ENCODE assay signal across 8 cellular contexts in the genomic region with DNA sequence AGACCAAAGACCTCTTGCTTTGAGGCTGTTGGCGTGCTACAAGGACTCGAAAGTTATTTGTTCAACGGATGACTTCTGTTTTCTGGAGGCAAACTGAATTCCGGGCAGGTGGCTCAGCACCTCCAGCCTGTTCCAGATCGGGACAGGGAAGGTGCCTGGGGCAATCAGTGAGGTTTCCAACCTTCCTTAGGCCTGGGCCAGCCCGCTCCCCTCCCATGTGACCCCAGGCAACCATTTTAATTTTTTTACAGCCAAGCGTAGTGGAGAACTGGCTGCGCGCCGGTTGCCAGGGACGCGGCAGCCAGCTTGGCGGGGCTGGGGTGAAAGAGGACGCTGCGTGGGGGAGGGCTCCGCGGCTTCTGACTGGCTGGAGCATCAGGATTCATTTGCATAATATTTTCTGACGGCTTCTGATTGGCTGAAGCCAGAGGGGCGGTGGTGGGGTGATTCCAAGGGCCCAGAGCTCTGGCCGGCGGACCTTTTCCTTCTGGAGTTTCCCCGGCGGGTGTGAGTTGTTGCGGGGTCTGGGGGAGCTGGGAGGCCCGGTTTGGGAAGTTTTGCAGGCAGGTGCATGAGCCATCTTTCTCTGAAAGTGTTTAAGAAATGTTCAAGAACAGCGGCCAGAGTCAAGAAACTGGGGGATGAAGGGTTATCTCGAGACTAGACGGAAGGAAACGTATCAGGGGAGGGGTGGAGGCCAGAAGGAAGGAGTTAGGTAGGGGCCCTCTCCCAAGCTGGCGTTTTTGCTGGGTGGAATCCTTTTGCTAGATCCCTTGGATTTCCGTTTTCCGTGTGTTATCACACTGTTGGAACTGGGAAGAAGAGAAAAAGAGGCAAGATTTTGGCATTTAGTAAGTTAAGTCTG. TPM values are rescaled to one million over a fixed set of nuclear protein-coding genes. Genes with fewer than 3 reads are reported as not detected.
DNase-seq lines count a peak whose midpoint lies in the region; ATAC-seq and TF ChIP-seq lines count a peak whose summit lies in the region.

Gene MID1IP1 (plus strand): TSS at position 479 of the 865 bp plus-strand sequence. CDS start 3,488 bp downstream, outside the sequence.

- peak within 1 kb of the TSS; percentile 97 for H3K27ac Mint-ChIP-seq in activated naive CD8-positive, alpha-beta T cell treated with anti-CD3 and anti-CD28 coated beads, Interleukin-2, amount 10 ng/mL, durations not matched to agents 7 days and 5 days

- peak within 1 kb of the TSS; percentile 99 for H3K4me3 Mint-ChIP-seq in activated naive CD8-positive, alpha-beta T cell treated with anti-CD3 and anti-CD28 coated beads, Interleukin-2, amount 10 ng/mL, durations not matched to agents 7 days and 5 days

- POLR2A ChIA-PET in BJ (lab: Charles Lee): interaction anchor here (0.6 kb wide), 2 partner anchors 11 to 966 kb away, joined by 3 read pairs; no protein-coding TSS in a partner anchor
- POLR2A ChIA-PET in activated naive CD8-positive, alpha-beta T cell treated with anti-CD3 and anti-CD28 coated beads, Interleukin-2, amount 10 ng/mL, durations not matched to agents 7 days and 5 days (lab: Charles Lee): interaction anchor here (0.6 to 7.2 kb wide), 6 partner anchors 10 to 1655 kb away, joined by 3 to 82 read pairs (median 5); no protein-coding TSS in a partner anchor

- peaks cover 3% of the 10 kb centered on the region for H3K4me1 ChIP-seq in neuron (ENCODE audit: insufficient read depth, low read length)
- peaks cover 2 to 4% of the 10 kb centered on the region in 2 donors for H3K4me1 ChIP-seq in thoracic aorta (ENCODE audit: control insufficient read depth in 1 of 2, low read depth in 2 of 2)

- peaks cover 19% of the 10 kb centered on the region for H3K36me3 Mint-ChIP-seq in activated naive CD8-positive, alpha-beta T cell treated with anti-CD3 and anti-CD28 coated beads, Interleukin-2, amount 10 ng/mL, durations not matched to agents 7 days and 5 days

- no peaks in the 10 kb centered on the region for H3K9me3 ChIP-seq in neuron (ENCODE audit: low read length)
- H3K9me3 ChIP-seq in thoracic aorta: no peaks in the 10 kb centered on the region

- H3K36me3 ChIP-seq in BJ (ENCODE audit: control insufficient read depth, insufficient read depth, low read length) (no peaks in the 10 kb centered on the region), neuron (ENCODE audit: insufficient read depth, low read length) (no peaks in the 10 kb centered on the region), thoracic aorta (no peaks in the 10 kb centered on the region)

- H3K4me3 ChIP-seq in BJ (ENCODE audit: low read depth, low read length) (peak within 1 kb of the TSS; percentile 51), LNCaP clone FGC (ENCODE audit: low read depth, low read length) (peak within 1 kb of the TSS; percentile 71), neuron (ENCODE audit: low read length) (peak within 1 kb of the TSS; percentile 61), thoracic aorta (peak within 1 kb of the TSS; percentile 86)

- H2AFZ ChIP-seq in neuron (ENCODE audit: low read depth, low read length): no peak within 1 kb of the TSS

- TF ChIP-seq CTCF in BJ (IDR thresholded peaks at IDR 0.05; ENCODE audit: insufficient read depth, low read depth, low read length) (no peak), LNCaP clone FGC (IDR thresholded peaks at IDR 0.05; ENCODE audit: control insufficient read depth, extremely low read depth, insufficient read depth) (no peak), thoracic aorta (IDR thresholded peaks at IDR 0.05) (no peak)

- H3K27ac ChIP-seq in thoracic aorta: peak within 1 kb of the TSS; percentile 79 to 93

- H3K27me3 ChIP-seq in BJ (ENCODE audit: control insufficient read depth, insufficient read depth, low read length) (no peaks in the 10 kb centered on the region), neuron (ENCODE audit: insufficient read depth, low read length) (no peaks in the 10 kb centered on the region), thoracic aorta (replicated peaks; ENCODE audit: insufficient read depth) (no peaks in the 10 kb centered on the region)

- H3K27me3 Mint-ChIP-seq in activated naive CD8-positive, alpha-beta T cell treated with anti-CD3 and anti-CD28 coated beads, Interleukin-2, amount 10 ng/mL, durations not matched to agents 7 days and 5 days: no peaks in the 10 kb centered on the region

- H3K9me3 Mint-ChIP-seq in activated naive CD8-positive, alpha-beta T cell treated with anti-CD3 and anti-CD28 coated beads, Interleukin-2, amount 10 ng/mL, durations not matched to agents 7 days and 5 days: no peaks in the 10 kb centered on the region

- CTCF ChIA-PET in BJ (lab: Yijun Ruan, JAX): no interaction called here

- DNase-seq in BJ (ENCODE audit: low read depth) (peak; percentile 61), LNCaP clone FGC (ENCODE audit: low read depth) (peak; percentile 82), globus pallidus (ENCODE audit: low spot score) (peak; percentile 92), thoracic aorta (ENCODE audit: low spot score) (peak; percentile 47)
- peak; percentile 81 for DNase-seq in activated naive CD8-positive, alpha-beta T cell treated with anti-CD3 and anti-CD28 coated beads, Interleukin-2, amount 10 ng/mL, durations not matched to agents 7 days and 5 days

- H3K4me1 Mint-ChIP-seq in activated naive CD8-positive, alpha-beta T cell treated with anti-CD3 and anti-CD28 coated beads, Interleukin-2, amount 10 ng/mL, durations not matched to agents 7 days and 5 days: peaks cover 8% of the 10 kb centered on the region

- ATAC-seq in GM21390 (IDR thresholded peaks at IDR 0.05; ENCODE audit: unreplicated experiment): peak; percentile 39
- ATAC-seq in SK-N-SH treated with all-trans-retinoic acid at 6 μM for 48 hours: peak; percentile 72
- peak; percentile 59 for ATAC-seq in activated naive CD8-positive, alpha-beta T cell treated with anti-CD3 and anti-CD28 coated beads, Interleukin-2, amount 10 ng/mL, durations not matched to agents 7 days and 5 days (ENCODE audit: low read depth)
- ATAC-seq in thoracic aorta (ENCODE audit: insufficient number of reproducible peaks, low FRiP score, low read depth): peak; percentile 59

TF ChIP-seq in SK-N-SH treated with all-trans-retinoic acid at 6 μM for 48 hours, 23 proteins besides CTCF, POLR2A, EP300 and RAD21:
- TF ChIP-seq ZFP3 (CRISPR knock-in tag; IDR thresholded peaks at IDR 0.05) (no peak), CSDC2 (CRISPR knock-in tag; IDR thresholded peaks at IDR 0.05) (no peak), ZFP30 (CRISPR knock-in tag; IDR thresholded peaks at IDR 0.05) (no peak), ESRRG (CRISPR knock-in tag; IDR thresholded peaks at IDR 0.05) (no peak), TCF4 (CRISPR knock-in tag; IDR thresholded peaks at IDR 0.05; ENCODE audit: borderline replicate concordance) (no peak), ISL1 (CRISPR knock-in tag; IDR thresholded peaks at IDR 0.05) (no peak), SNAI2 (CRISPR knock-in tag; IDR thresholded peaks at IDR 0.05) (no peak), GLIS3 (CRISPR knock-in tag; IDR thresholded peaks at IDR 0.05) (no peak)
- TF ChIP-seq, protein P1, sequence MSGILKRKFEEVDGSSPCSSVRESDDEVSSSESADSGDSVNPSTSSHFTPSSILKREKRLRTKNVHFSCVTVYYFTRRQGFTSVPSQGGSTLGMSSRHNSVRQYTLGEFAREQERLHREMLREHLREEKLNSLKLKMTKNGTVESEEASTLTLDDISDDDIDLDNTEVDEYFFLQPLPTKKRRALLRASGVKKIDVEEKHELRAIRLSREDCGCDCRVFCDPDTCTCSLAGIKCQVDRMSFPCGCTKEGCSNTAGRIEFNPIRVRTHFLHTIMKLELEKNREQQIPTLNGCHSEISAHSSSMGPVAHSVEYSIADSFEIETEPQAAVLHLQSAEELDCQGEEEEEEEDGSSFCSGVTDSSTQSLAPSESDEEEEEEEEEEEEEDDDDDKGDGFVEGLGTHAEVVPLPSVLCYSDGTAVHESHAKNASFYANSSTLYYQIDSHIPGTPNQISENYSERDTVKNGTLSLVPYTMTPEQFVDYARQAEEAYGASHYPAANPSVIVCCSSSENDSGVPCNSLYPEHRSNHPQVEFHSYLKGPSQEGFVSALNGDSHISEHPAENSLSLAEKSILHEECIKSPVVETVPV (CRISPR knock-in tag; IDR thresholded peaks at IDR 0.05): no peak
- TF ChIP-seq, protein P2, sequence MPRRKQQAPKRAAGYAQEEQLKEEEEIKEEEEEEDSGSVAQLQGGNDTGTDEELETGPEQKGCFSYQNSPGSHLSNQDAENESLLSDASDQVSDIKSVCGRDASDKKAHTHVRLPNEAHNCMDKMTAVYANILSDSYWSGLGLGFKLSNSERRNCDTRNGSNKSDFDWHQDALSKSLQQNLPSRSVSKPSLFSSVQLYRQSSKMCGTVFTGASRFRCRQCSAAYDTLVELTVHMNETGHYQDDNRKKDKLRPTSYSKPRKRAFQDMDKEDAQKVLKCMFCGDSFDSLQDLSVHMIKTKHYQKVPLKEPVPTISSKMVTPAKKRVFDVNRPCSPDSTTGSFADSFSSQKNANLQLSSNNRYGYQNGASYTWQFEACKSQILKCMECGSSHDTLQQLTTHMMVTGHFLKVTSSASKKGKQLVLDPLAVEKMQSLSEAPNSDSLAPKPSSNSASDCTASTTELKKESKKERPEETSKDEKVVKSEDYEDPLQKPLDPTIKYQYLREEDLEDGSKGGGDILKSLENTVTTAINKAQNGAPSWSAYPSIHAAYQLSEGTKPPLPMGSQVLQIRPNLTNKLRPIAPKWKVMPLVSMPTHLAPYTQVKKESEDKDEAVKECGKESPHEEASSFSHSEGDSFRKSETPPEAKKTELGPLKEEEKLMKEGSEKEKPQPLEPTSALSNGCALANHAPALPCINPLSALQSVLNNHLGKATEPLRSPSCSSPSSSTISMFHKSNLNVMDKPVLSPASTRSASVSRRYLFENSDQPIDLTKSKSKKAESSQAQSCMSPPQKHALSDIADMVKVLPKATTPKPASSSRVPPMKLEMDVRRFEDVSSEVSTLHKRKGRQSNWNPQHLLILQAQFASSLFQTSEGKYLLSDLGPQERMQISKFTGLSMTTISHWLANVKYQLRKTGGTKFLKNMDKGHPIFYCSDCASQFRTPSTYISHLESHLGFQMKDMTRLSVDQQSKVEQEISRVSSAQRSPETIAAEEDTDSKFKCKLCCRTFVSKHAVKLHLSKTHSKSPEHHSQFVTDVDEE (CRISPR knock-in tag; IDR thresholded peaks at IDR 0.05): no peak

RNA-seq across cellular contexts. Expression of gene MID1IP1, which starts in this region (rescaled TPM):
- 31.4 and 38.4 TPM in 2 replicates for polyA plus RNA-seq in BJ (2011; rRNA removed)
- 12.2 and 18.2 TPM in 2 replicates for polyA minus RNA-seq in BJ (2011; rRNA and poly(A)+ RNA removed)
- 10 to 100 TPM; 73.6 to 76.5 TPM for total RNA-seq in activated naive CD8-positive, alpha-beta T cell treated with anti-CD3 and anti-CD28 coated beads, Interleukin-2, amount 10 ng/mL, durations not matched to agents 7 days and 5 days
- 10 to 100 TPM; 46.3 to 59.2 TPM for total RNA-seq in thoracic aorta

Comparison
In these comparisons a context has a peak if more than half of its experiments do, and no peak if none do; other contexts are left out.
1. Peak in every context shown above with its lines: DNase-seq, ATAC-seq, H3K4me3 ChIP-seq and H3K27ac ChIP-seq.